ENCODE assay signal across 8 cellular contexts in genomic region chr2:74553892-74554820, GRCh38. TPM values are rescaled to one million over a fixed set of nuclear protein-coding genes. Genes with fewer than 3 reads are reported as not detected.
DNase-seq lines count a peak whose midpoint lies in the region; ATAC-seq and TF ChIP-seq lines count a peak whose summit lies in the region.

DOK1 (plus strand) TSS chr2:74554720; CDS start chr2:74554755, 35 bp downstream.
A gene with protein sequence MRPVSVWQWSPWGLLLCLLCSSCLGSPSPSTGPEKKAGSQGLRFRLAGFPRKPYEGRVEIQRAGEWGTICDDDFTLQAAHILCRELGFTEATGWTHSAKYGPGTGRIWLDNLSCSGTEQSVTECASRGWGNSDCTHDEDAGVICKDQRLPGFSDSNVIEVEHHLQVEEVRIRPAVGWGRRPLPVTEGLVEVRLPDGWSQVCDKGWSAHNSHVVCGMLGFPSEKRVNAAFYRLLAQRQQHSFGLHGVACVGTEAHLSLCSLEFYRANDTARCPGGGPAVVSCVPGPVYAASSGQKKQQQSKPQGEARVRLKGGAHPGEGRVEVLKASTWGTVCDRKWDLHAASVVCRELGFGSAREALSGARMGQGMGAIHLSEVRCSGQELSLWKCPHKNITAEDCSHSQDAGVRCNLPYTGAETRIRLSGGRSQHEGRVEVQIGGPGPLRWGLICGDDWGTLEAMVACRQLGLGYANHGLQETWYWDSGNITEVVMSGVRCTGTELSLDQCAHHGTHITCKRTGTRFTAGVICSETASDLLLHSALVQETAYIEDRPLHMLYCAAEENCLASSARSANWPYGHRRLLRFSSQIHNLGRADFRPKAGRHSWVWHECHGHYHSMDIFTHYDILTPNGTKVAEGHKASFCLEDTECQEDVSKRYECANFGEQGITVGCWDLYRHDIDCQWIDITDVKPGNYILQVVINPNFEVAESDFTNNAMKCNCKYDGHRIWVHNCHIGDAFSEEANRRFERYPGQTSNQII (minus strand): TSS chr2:74553942. CDS start chr2:74552634, 1,308 bp downstream.

- peaks cover 22% of the 10 kb centered on the region for H4K20me1 ChIP-seq in neural progenitor cell (ENCODE audit: low read depth)

- peaks cover 8% of the 10 kb centered on the region for H3K36me3 Mint-ChIP-seq in CD8-positive, alpha-beta T cell
- peaks cover 16% of the 10 kb centered on the region for H3K36me3 Mint-ChIP-seq in neural progenitor cell

- peaks cover 16% of the 10 kb centered on the region for H3K4me1 ChIP-seq in CD8-positive, alpha-beta T cell (ENCODE audit: insufficient read depth, low read length)
- H3K4me1 ChIP-seq in neural progenitor cell = peaks cover 14% of the 10 kb centered on the region
- H3K4me1 ChIP-seq in stomach smooth muscle (ENCODE audit: control insufficient read depth, insufficient read depth, low read length) = peaks cover 31% of the 10 kb centered on the region

- H3K4me2 ChIP-seq in neural progenitor cell = peak within 1 kb of the TSS; percentile 88

- ATAC-seq in CD8-positive, alpha-beta T cell = peak; percentile 79
- ATAC-seq in GM19438 (IDR thresholded peaks at IDR 0.05; ENCODE audit: low read depth, unreplicated experiment) (peak; percentile 44), HG03571 (IDR thresholded peaks at IDR 0.05; ENCODE audit: unreplicated experiment) (peak; percentile 43)

- H3K27me3 Mint-ChIP-seq in CD8-positive, alpha-beta T cell (ENCODE audit: low read depth) = peaks cover 19% of the 10 kb centered on the region
- H3K27me3 Mint-ChIP-seq in neural progenitor cell (ENCODE audit: insufficient read depth, low read depth) = peaks cover 33% of the 10 kb centered on the region

- no peaks in the 10 kb centered on the region for H3K9me3 ChIP-seq in CD8-positive, alpha-beta T cell (ENCODE audit: low read length)
- no peaks in the 10 kb centered on the region for H3K9me3 ChIP-seq in neural progenitor cell (ENCODE audit: low read depth)
- no peaks in the 10 kb centered on the region for H3K9me3 ChIP-seq in stomach smooth muscle (ENCODE audit: control insufficient read depth in 2 of 2, low read length in 2 of 2)

- no peaks in the 10 kb centered on the region for H3K36me3 ChIP-seq in CD8-positive, alpha-beta T cell (ENCODE audit: insufficient read depth, low read length)
- no peaks in the 10 kb centered on the region for H3K36me3 ChIP-seq in neural progenitor cell
- no peaks in the 10 kb centered on the region for H3K36me3 ChIP-seq in stomach smooth muscle (ENCODE audit: control insufficient read depth in 2 of 2, insufficient read depth in 2 of 2, low read length in 2 of 2)

- peak; percentile 62 to 88 (median 81) for DNase-seq in CD8-positive, alpha-beta T cell
- DNase-seq in RWPE1 (ENCODE audit: low spot score) (peak; percentile 60), fibroblast of villous mesenchyme (ENCODE audit: low read depth) (peak; percentile 91), neural progenitor cell (ENCODE audit: low spot score) (peak; percentile 96)
- peak; percentile 94 for DNase-seq in activated effector memory CD4-positive, alpha-beta T cell treated with anti-CD3 and anti-CD28 coated beads, Interleukin-2, amount 50 U/mL, for 16 hours

- H3K27me3 ChIP-seq in CD8-positive, alpha-beta T cell (ENCODE audit: insufficient read depth, low read length) = peaks cover under 1% of the 10 kb centered on the region
- peaks cover 44% of the 10 kb centered on the region for H3K27me3 ChIP-seq in neural progenitor cell
- H3K27me3 ChIP-seq in stomach smooth muscle (ENCODE audit: control insufficient read depth in 1 of 2, insufficient read depth in 2 of 2, low read length in 2 of 2) = peaks cover 0 to 14% of the 10 kb centered on the region in 2 donors

- H3K9me3 Mint-ChIP-seq in CD8-positive, alpha-beta T cell = no peaks in the 10 kb centered on the region
- H3K9me3 Mint-ChIP-seq in neural progenitor cell = no peaks in the 10 kb centered on the region

- POLR2A ChIA-PET in CD8-positive, alpha-beta T cell (lab: Charles Lee) = interaction anchor here (0.6 kb wide), 1 partner anchor 100 kb away, joined by 4 read pairs; the partner anchor contains the start of gene SEMA4F
- POLR2A ChIA-PET in RWPE1 (lab: Yijun Ruan, JAX; ENCODE audit: low non-redundant PET) = no interaction called here

- peak within 1 kb of the TSS; percentile 84 for H3K27ac Mint-ChIP-seq in CD8-positive, alpha-beta T cell
- H3K27ac Mint-ChIP-seq in neural progenitor cell = peak within 1 kb of the TSS; percentile 95

- H3K4me3 Mint-ChIP-seq in CD8-positive, alpha-beta T cell = peak within 1 kb of the TSS; percentile 91
- H3K4me3 Mint-ChIP-seq in neural progenitor cell = peak within 1 kb of the TSS; percentile 95

- intact Hi-C loops in CD8-positive, alpha-beta T cell (cut with DNase I, micrococcal nuclease) = loop anchor here (1.0 to 10.0 kb wide), 6 partner anchors 21 to 401 kb away; partner anchors contain the start of genes PCGF1 (in 1 of the 2), POLE4 (in 1 of the 2), SEMA4F (in 1 of the 2) and TTC31 (in 1 of the 2)

- peaks cover 10% of the 10 kb centered on the region for H3K4me1 Mint-ChIP-seq in CD8-positive, alpha-beta T cell (ENCODE audit: low read depth)
- peaks cover 15% of the 10 kb centered on the region for H3K4me1 Mint-ChIP-seq in neural progenitor cell

- CTCF ChIA-PET in CD8-positive, alpha-beta T cell (lab: Charles Lee) = no interaction called here
- CTCF ChIA-PET in RWPE1 (lab: Yijun Ruan, JAX) = interaction anchor here (0.6 to 0.7 kb wide), 2 partner anchors 9 to 20 kb away, joined by 3 to 4 read pairs; no protein-coding TSS in a partner anchor

- H3F3A ChIP-seq in neural progenitor cell (ENCODE audit: low read depth) = peaks cover 35% of the 10 kb centered on the region

- H2AFZ ChIP-seq in neural progenitor cell (replicated peaks) = peak within 1 kb of the TSS; percentile 92

- H3K9ac ChIP-seq in neural progenitor cell (peak within 1 kb of the TSS; percentile 39), stomach smooth muscle (ENCODE audit: low read length in 2 of 2) (peak within 1 kb of the TSS; percentile 16 to 58)

- peak within 1 kb of the TSS; percentile 100 for H3K4me3 ChIP-seq in CD8-positive, alpha-beta T cell (ENCODE audit: low read depth, low read length)
- H3K4me3 ChIP-seq in fibroblast of villous mesenchyme (ENCODE audit: low read depth, low read length) = peak within 1 kb of the TSS; percentile 88
- peak within 1 kb of the TSS; percentile 97 for H3K4me3 ChIP-seq in neural progenitor cell
- H3K4me3 ChIP-seq in stomach smooth muscle (ENCODE audit: low read length in 2 of 2) = peak within 1 kb of the TSS; percentile 25 to 85

- peak within 1 kb of the TSS; percentile 66 for H3K27ac ChIP-seq in CD8-positive, alpha-beta T cell (ENCODE audit: low read depth, low read length)
- H3K27ac ChIP-seq in RWPE1 = peak within 1 kb of the TSS; percentile 58
- H3K27ac ChIP-seq in neural progenitor cell = peak within 1 kb of the TSS; percentile 93
- H3K27ac ChIP-seq in stomach smooth muscle (ENCODE audit: low read length) = peak within 1 kb of the TSS; percentile 18

- H3K79me2 ChIP-seq in neural progenitor cell (ENCODE audit: low read depth) = peaks cover 15% of the 10 kb centered on the region

- no peak for TF ChIP-seq CTCF in CD8-positive, alpha-beta T cell (IDR thresholded peaks at IDR 0.05)
- TF ChIP-seq CTCF in RWPE1 (conservative IDR thresholded peaks at IDR 0.05; ENCODE audit: low read depth) (no peak), fibroblast of villous mesenchyme (IDR thresholded peaks at IDR 0.05; ENCODE audit: insufficient read depth, low read depth, low read length) (no peak), neural progenitor cell (IDR thresholded peaks at IDR 0.05) (no peak)

RNA-seq across cellular contexts. Expression of gene DOK1, which starts in this region (rescaled TPM):
- 1 to 10 TPM; 5.2 to 5.3 TPM for total RNA-seq in CD8-positive, alpha-beta T cell
- total RNA-seq in fibroblast of villous mesenchyme (9.9 and 20.0 TPM in 2 replicates), neural progenitor cell (ENCODE audit: low replicate concordance) (3.4 and 13.2 TPM in 2 replicates)

RNA-seq across cellular contexts. Expression of the second gene that starts in this region (rescaled TPM):
- total RNA-seq in CD8-positive, alpha-beta T cell = not detected
- 9.9 and 10.6 TPM in 2 replicates for total RNA-seq in fibroblast of villous mesenchyme
- 24.2 and 39.1 TPM in 2 replicates for total RNA-seq in neural progenitor cell (ENCODE audit: low replicate concordance)

Comparison
In these comparisons a context has a peak if more than half of its experiments do, and no peak if none do; other contexts are left out.
1. Peak in every context shown above with its lines: DNase-seq, ATAC-seq, H3K4me3 ChIP-seq and H3K27ac ChIP-seq.
2. RNA of the second gene that starts in this region (total RNA-seq): 24.2 to 39.1 TPM in neural progenitor cell and 9.9 to 10.6 TPM in fibroblast of villous mesenchyme; not detected in CD8-positive, alpha-beta T cell; every median in the first group is over 10 times any median in the second.
3. H3K27ac ChIP-seq: peak in every context shown above with its lines; median percentile 93 in neural progenitor cell; 66 in CD8-positive, alpha-beta T cell; 58 in RWPE1; 18 in stomach smooth muscle.